ENCODE assay signal across 8 cellular contexts in the genomic region with DNA sequence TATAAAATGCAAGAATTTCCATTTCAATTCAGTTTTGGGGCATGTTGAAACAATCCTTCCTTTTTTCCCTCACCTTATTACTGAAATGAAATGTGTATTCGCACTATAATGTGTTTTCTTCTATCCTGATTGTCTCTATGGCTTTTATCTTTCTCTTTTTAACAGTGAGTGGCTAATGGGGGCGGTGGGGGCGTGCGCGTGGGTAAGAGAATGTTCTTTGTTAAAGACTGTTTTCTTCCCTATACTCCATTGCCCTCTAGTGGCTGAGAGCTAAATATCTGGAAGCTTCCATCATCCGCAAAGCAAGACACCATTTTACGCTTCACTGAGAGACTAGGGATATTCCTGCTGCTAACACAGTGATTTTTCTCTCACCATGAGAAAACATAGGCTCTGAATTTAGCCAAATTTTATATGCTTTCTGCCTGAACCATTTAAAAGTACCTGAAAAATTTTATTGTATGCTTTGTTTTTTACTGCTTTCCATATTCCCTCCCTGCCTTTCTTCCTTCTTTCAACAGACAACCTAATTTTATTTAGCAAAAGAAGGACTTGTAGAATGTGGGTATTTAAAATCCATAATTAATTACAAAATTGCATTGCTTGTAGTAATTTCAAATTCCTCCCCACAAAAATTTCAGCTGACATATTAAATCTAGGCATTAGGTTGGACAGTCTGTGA.
DNase-seq lines count a peak whose midpoint lies in the region; ATAC-seq, FAIRE-seq and TF ChIP-seq lines count a peak whose summit lies in the region.

No MANE protein-coding gene starts in this region.

- H3K36me3 ChIP-seq in GM06990 (ENCODE audit: control insufficient read depth, insufficient read depth, low read length), result no peaks in the 10 kb centered on the region
- H3K36me3 ChIP-seq in PC-9 (ENCODE audit: low read depth), result no peaks in the 10 kb centered on the region
- H3K36me3 ChIP-seq in K562 (ENCODE audit: control insufficient read depth, insufficient read depth, low read length), result no peaks in the 10 kb centered on the region

- BruUV-seq in PC-9 (replicated peaks; lab: Mats Ljungman, UMichigan) (no TSS peak), K562 (replicated peaks; lab: Mats Ljungman, UMichigan) (no TSS peak)

- no peaks in the 10 kb centered on the region for H3K79me2 ChIP-seq in PC-9 (ENCODE audit: low read depth)
- H3K79me2 ChIP-seq in K562 (ENCODE audit: control insufficient read depth, insufficient read depth, low read length), result no peaks in the 10 kb centered on the region

- H3K27me3 ChIP-seq in GM06990 (replicated peaks; ENCODE audit: control insufficient read depth, insufficient read depth, low read length) (no peaks in the 10 kb centered on the region), PC-9 (ENCODE audit: insufficient read depth, low read depth) (no peaks in the 10 kb centered on the region), K562 (ENCODE audit: control insufficient read depth in 2 of 2, insufficient read depth in 2 of 2, low read length in 2 of 2) (no peaks in the 10 kb centered on the region)

- H3K4me1 ChIP-seq in PC-9 (replicated peaks; ENCODE audit: insufficient read depth), result no peaks in the 10 kb centered on the region
- no peaks in the 10 kb centered on the region for H3K4me1 ChIP-seq in K562 (replicated peaks in 1 of 2; ENCODE audit: control insufficient read depth in 2 of 2, insufficient read depth in 2 of 2, low read length in 2 of 2)

- peak; percentile 71 to 76 for TF ChIP-seq RAD21 in K562 (CRISPR knock-in tag; conservative IDR thresholded peaks at IDR 0.05 in 1 of 2, IDR thresholded peaks at IDR 0.05 in 1 of 2)

- CTCF ChIA-PET in PC-9 (lab: Charles Lee) (interaction anchor here (0.5 to 1.2 kb wide), 3 partner anchors 499 to 1504 kb away, joined by 3 to 6 read pairs (median 3); no protein-coding TSS in a partner anchor), K562 (lab: Yijun Ruan, JAX; ENCODE audit: low intra/inter-chr PET ratio) (no interaction called here)

- in situ Hi-C loops in KBM-7 (cut with MboI; ENCODE audit: low pct_unique_long_range_greater_than_20kb, low sequenced_read_pairs), result no loop called here
- in situ Hi-C loops in K562 (cut with MboI), result loop anchor here (25.0 kb wide), 1 partner anchor 283 kb away; no protein-coding TSS in a partner anchor

- H3K9me3 ChIP-seq in PC-9 (ENCODE audit: insufficient read depth, low read depth) (no peaks in the 10 kb centered on the region), K562 (replicated peaks; ENCODE audit: control insufficient read depth, insufficient read depth, low read depth, low read length) (no peaks in the 10 kb centered on the region)

- DNase-seq in GM06990 (ENCODE audit: extremely low read depth, insufficient read length) (peak; percentile 5), KBM-7 (peak; percentile 79), PC-9 (peak in 1 of 2 experiments; percentile 22), K562 (ENCODE audit: extremely low read depth in 1 of 4, low spot score in 3 of 4) (peak; percentile 50 to 61 (median 58)), iPS DF 19.7 (ENCODE audit: low read depth, low spot score) (peak; percentile 33), skeletal muscle cell (ENCODE audit: low read depth) (peak; percentile 25)
- no peak for DNase-seq in activated CD4-positive, CD25-positive, alpha-beta regulatory T cell treated with anti-CD3 and anti-CD28 coated beads, Interleukin-2, amount 50 U/mL, for 72 hours

- peak; percentile 69 for ATAC-seq in GM21737 (IDR thresholded peaks at IDR 0.05; ENCODE audit: unreplicated experiment)
- ATAC-seq in K562, result peak; percentile 91

- no peak for TF ChIP-seq POLR2A in K562 (conservative IDR thresholded peaks at IDR 0.05)

- H3K9ac ChIP-seq in K562 (ENCODE audit: insufficient read depth in 1 of 2, low read depth in 2 of 2, low read length in 2 of 2), result no peak overlapping the region

- H2AFZ ChIP-seq in PC-9, result peak overlapping the region; percentile 71
- H2AFZ ChIP-seq in K562 (ENCODE audit: low read depth, low read length), result no peak overlapping the region; the same call in 1 of the 2 replicates

- intact Hi-C loops in PC-9 (cut with micrococcal nuclease; ENCODE audit: unreplicated experiment), result loop anchor here (2.0 to 10.0 kb wide), 5 partner anchors 762 to 1864 kb away; no protein-coding TSS in a partner anchor
- intact Hi-C loops in K562 (cut with micrococcal nuclease), result loop anchor here (5.0 kb wide), 2 partner anchors 762 to 1447 kb away; no protein-coding TSS in a partner anchor

- FAIRE-seq in K562 (lab: Jason Lieb, UNC), result no peak

- H3K4me2 ChIP-seq in PC-9 (peak overlapping the region; percentile 76), K562 (ENCODE audit: insufficient read depth, low read length) (no peak overlapping the region)

- no peak overlapping the region for H3K27ac ChIP-seq in PC-9
- no peak overlapping the region for H3K27ac ChIP-seq in K562 (ENCODE audit: extremely low read depth, low read depth, low read length)

- TF ChIP-seq EP300 in K562 (IDR thresholded peaks at IDR 0.05; ENCODE audit: low read length), result no peak

- H3F3A ChIP-seq in PC-9 (ENCODE audit: insufficient read depth, low read depth), result no peaks in the 10 kb centered on the region

- 2% methylated on average over 7 of the region's 7 CpGs for WGBS in K562 (ENCODE audit: insufficient coverage, low coverage, missing lambda C conversion rate)

- no peaks in the 10 kb centered on the region for H3K9me2 ChIP-seq in PC-9 (ENCODE audit: insufficient read depth)

- POLR2A ChIA-PET in PC-9 (lab: Charles Lee; ENCODE audit: unreplicated experiment) (no interaction called here), K562 (lab: Yijun Ruan, JAX) (no interaction called here)

- H3K9me1 ChIP-seq in K562 (ENCODE audit: control insufficient read depth, insufficient read depth, low read length), result no peaks in the 10 kb centered on the region

- H3K4me3 ChIP-seq in GM06990 (replicated peaks; ENCODE audit: low read depth, low read length), result no peak overlapping the region
- H3K4me3 ChIP-seq in PC-9, result no peak overlapping the region
- H3K4me3 ChIP-seq in K562, result no peak overlapping the region
- H3K4me3 ChIP-seq in skeletal muscle cell (ENCODE audit: low read depth, low read length), result peak overlapping the region; percentile 21

- H4K20me1 ChIP-seq in PC-9 (ENCODE audit: insufficient read depth) (no peaks in the 10 kb centered on the region), K562 (replicated peaks; ENCODE audit: control insufficient read depth, insufficient read depth, low read length) (no peaks in the 10 kb centered on the region)

- TF ChIP-seq CTCF in GM06990 (IDR thresholded peaks at IDR 0.05; ENCODE audit: insufficient read depth, low read length, poor library complexity, severe bottlenecking), result peak; percentile 80
- TF ChIP-seq CTCF in PC-9 (conservative IDR thresholded peaks at IDR 0.05), result peak; percentile 90
- TF ChIP-seq CTCF in K562 (IDR thresholded peaks at IDR 0.05 in 2 of 3, conservative IDR thresholded peaks at IDR 0.05 in 1 of 3; ENCODE audit: insufficient read depth in 2 of 3, low read depth in 1 of 3, low read length in 3 of 3), result peak; percentile 55 to 73 (median 66)

TF ChIP-seq in K562, 482 proteins besides CTCF, POLR2A, EP300 and RAD21 (continues in another document):
- TF ChIP-seq, protein P1, sequence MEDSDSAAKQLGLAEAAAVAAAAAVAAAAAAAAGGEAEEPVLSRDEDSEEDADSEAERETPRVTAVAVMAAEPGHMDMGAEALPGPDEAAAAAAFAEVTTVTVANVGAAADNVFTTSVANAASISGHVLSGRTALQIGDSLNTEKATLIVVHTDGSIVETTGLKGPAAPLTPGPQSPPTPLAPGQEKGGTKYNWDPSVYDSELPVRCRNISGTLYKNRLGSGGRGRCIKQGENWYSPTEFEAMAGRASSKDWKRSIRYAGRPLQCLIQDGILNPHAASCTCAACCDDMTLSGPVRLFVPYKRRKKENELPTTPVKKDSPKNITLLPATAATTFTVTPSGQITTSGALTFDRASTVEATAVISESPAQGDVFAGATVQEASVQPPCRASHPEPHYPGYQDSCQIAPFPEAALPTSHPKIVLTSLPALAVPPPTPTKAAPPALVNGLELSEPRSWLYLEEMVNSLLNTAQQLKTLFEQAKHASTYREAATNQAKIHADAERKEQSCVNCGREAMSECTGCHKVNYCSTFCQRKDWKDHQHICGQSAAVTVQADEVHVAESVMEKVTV (CRISPR knock-in tag; IDR thresholded peaks at IDR 0.05), result peak; percentile 66
- TF ChIP-seq XRCC5 (IDR thresholded peaks at IDR 0.05; ENCODE audit: low read depth, low read length) (no peak), KDM2B (CRISPR knock-in tag; IDR thresholded peaks at IDR 0.05) (no peak), RFX1 (IDR thresholded peaks at IDR 0.05) (0 out of 2 replicates have a peak, but pooled peaks have one; percentile 23), YY1 (IDR thresholded peaks at IDR 0.05; ENCODE audit: borderline replicate concordance in 1 of 3, control insufficient read depth in 1 of 3, extremely low read depth in 1 of 3, insufficient read depth in 3 of 3, insufficient read length in 1 of 3, insufficient replicate concordance in 2 of 3, low read depth in 1 of 3, low read length in 2 of 3) (peak in 1 of 3 experiments; percentile 62), SMC3 (conservative IDR thresholded peaks at IDR 0.05; ENCODE audit: insufficient read depth, low read depth, low read length) (peak; percentile 46; the same call in 1 of the 2 replicates), EGR1 (conservative IDR thresholded peaks at IDR 0.05) (peak; percentile 89), HNRNPLL (IDR thresholded peaks at IDR 0.05; ENCODE audit: low read depth, low read length, poor library complexity, severe bottlenecking) (no peak), LEF1 (IDR thresholded peaks at IDR 0.05) (0 out of 2 replicates have a peak, but pooled peaks have one; percentile 19), TEAD4 (IDR thresholded peaks at IDR 0.05; ENCODE audit: low read length) (peak; percentile 24; the same call in 1 of the 2 replicates), TEAD4 (CRISPR knock-in tag; IDR thresholded peaks at IDR 0.05; ENCODE audit: borderline replicate concordance) (no peak)
- TF ChIP-seq, protein P2, sequence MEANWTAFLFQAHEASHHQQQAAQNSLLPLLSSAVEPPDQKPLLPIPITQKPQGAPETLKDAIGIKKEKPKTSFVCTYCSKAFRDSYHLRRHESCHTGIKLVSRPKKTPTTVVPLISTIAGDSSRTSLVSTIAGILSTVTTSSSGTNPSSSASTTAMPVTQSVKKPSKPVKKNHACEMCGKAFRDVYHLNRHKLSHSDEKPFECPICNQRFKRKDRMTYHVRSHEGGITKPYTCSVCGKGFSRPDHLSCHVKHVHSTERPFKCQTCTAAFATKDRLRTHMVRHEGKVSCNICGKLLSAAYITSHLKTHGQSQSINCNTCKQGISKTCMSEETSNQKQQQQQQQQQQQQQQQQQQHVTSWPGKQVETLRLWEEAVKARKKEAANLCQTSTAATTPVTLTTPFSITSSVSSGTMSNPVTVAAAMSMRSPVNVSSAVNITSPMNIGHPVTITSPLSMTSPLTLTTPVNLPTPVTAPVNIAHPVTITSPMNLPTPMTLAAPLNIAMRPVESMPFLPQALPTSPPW (CRISPR knock-in tag; IDR thresholded peaks at IDR 0.05), result peak; percentile 62
